Comparison of ENCODE assay signal across 8 cellular contexts in the genomic region with DNA sequence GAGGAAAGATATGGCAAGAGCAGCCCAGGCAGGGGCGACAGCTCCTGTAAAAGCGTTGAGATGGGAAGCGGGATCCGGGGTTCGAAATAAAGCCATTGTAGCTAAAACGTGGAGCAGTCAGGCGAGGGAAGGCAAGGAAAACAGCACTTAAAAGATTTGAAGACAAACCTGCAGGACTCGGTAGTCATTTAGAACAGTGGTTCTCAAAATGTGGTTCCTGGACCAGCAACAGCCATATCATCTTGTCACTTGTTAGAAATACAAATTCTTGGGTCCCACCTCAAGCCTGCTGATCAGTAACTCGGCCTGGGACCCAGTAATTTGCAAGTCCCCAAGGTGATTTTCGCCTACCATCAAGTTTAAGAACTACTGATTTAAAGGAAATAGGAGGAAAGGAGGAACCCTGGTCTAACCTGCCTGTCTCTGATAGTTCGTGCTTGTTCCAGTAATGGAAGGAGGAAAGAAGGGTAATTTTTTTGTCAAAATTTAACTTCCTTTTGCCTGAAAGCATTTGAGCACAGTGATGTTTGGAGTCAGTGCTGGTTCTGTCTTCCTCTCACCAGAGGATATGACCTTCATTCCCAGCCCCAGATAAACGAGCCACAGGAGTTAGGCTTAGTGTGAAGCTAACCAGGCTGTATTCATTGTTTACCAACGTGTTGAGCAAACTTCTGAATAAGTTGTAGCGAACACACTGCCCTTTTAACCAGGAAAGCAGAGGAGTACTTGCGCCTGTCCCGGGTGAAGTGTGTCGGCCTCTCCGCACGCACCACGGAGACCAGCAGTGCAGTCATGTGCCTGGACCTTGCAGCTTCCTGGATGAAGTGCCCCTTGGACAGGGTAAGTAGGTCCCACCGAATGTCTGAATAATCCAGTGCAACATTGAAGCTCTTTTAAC. TPM values are rescaled to one million over a fixed set of nuclear protein-coding genes. Genes with fewer than 3 reads are reported as not detected.
DNase-seq lines count a peak whose midpoint lies in the region; TF ChIP-seq lines count a peak whose summit lies in the region.

No MANE protein-coding gene starts in this region.

- H3K27ac ChIP-seq in PC-9: peak overlapping the region; percentile 74
- H3K27ac ChIP-seq in fibroblast of lung (ENCODE audit: insufficient read depth, low read length): peak overlapping the region; percentile 99

- peaks cover 64% of the 10 kb centered on the region for H3K79me2 ChIP-seq in PC-9 (ENCODE audit: low read depth)
- H3K79me2 ChIP-seq in fibroblast of lung (ENCODE audit: control insufficient read depth, insufficient read depth, low read length): peaks cover 51% of the 10 kb centered on the region

- no peaks in the 10 kb centered on the region for H3K9me3 ChIP-seq in PC-9 (ENCODE audit: insufficient read depth, low read depth)
- no peaks in the 10 kb centered on the region for H3K9me3 ChIP-seq in fibroblast of lung (ENCODE audit: control insufficient read depth, insufficient read depth, low read depth, low read length)

- H3K36me3 ChIP-seq in GM06990 (ENCODE audit: control insufficient read depth, insufficient read depth, low read length): peaks cover 3% of the 10 kb centered on the region; the same call in 1 of the 2 replicates
- H3K36me3 ChIP-seq in PC-9 (ENCODE audit: low read depth): peaks cover 15% of the 10 kb centered on the region; the same call in 1 of the 2 replicates
- H3K36me3 ChIP-seq in fibroblast of lung (ENCODE audit: control insufficient read depth, insufficient read depth, low read length): no peaks in the 10 kb centered on the region

- H3K4me1 ChIP-seq in PC-9 (replicated peaks; ENCODE audit: insufficient read depth) (peaks cover 34% of the 10 kb centered on the region), fibroblast of lung (ENCODE audit: control insufficient read depth, extremely low read depth, insufficient read depth, low read length) (no peaks in the 10 kb centered on the region)

- H3K27me3 ChIP-seq in GM06990 (replicated peaks; ENCODE audit: control insufficient read depth, insufficient read depth, low read length): no peaks in the 10 kb centered on the region
- no peaks in the 10 kb centered on the region for H3K27me3 ChIP-seq in PC-9 (ENCODE audit: insufficient read depth, low read depth)
- H3K27me3 ChIP-seq in fibroblast of lung (ENCODE audit: control insufficient read depth, insufficient read depth, low read length): no peaks in the 10 kb centered on the region

- H3K4me3 ChIP-seq in GM06990 (replicated peaks; ENCODE audit: low read depth, low read length) (peak overlapping the region; percentile 95), PC-9 (peak overlapping the region; percentile 73), fibroblast of lung (replicated peaks in 1 of 4; ENCODE audit: control extremely low read depth in 1 of 4, insufficient read depth in 1 of 4, low read depth in 3 of 4, low read length in 4 of 4) (peak overlapping the region; percentile 77 to 97 (median 94))

- intact Hi-C loops in PC-9 (cut with micrococcal nuclease; ENCODE audit: unreplicated experiment): no loop called here

- BruUV-seq in PC-9 (replicated peaks; lab: Mats Ljungman, UMichigan): no TSS peak

- H4K20me1 ChIP-seq in PC-9 (ENCODE audit: insufficient read depth): peaks cover 30% of the 10 kb centered on the region
- peaks cover 1% of the 10 kb centered on the region for H4K20me1 ChIP-seq in fibroblast of lung (ENCODE audit: control insufficient read depth, extremely low read depth, insufficient read depth, low read length)

- TF ChIP-seq CTCF in GM06990 (IDR thresholded peaks at IDR 0.05; ENCODE audit: insufficient read depth, low read length, poor library complexity, severe bottlenecking): no peak
- TF ChIP-seq CTCF in PC-9 (conservative IDR thresholded peaks at IDR 0.05): peak; percentile 27; the same call in 1 of the 2 replicates
- no peak for TF ChIP-seq CTCF in fibroblast of lung (conservative IDR thresholded peaks at IDR 0.05 in 1 of 2, IDR thresholded peaks at IDR 0.05 in 1 of 2; ENCODE audit: low read depth in 1 of 2, low read length in 2 of 2)

- H3K4me2 ChIP-seq in PC-9 (peak overlapping the region; percentile 95), fibroblast of lung (ENCODE audit: extremely low read depth, insufficient read depth, low read length) (peak overlapping the region; percentile 98)

- H3K9ac ChIP-seq in fibroblast of lung (ENCODE audit: insufficient read depth, low read length): peak overlapping the region; percentile 98

- CTCF ChIA-PET in PC-9 (lab: Charles Lee): no interaction called here

- 0 out of 2 replicates have a peak, but pooled peaks cover 3% of the 10 kb centered on the region for H3K9me2 ChIP-seq in PC-9 (ENCODE audit: insufficient read depth)

- H2AFZ ChIP-seq in PC-9: peak overlapping the region; percentile 95
- peak overlapping the region; percentile 84 for H2AFZ ChIP-seq in fibroblast of lung (ENCODE audit: low read length)

- POLR2A ChIA-PET in PC-9 (lab: Charles Lee; ENCODE audit: unreplicated experiment): interaction anchor here (0.6 to 0.9 kb wide), 2 partner anchors 139 to 451 kb away, joined by 5 to 23 read pairs; no protein-coding TSS in a partner anchor

- no peak for DNase-seq in GM06990 (ENCODE audit: extremely low read depth, insufficient read length)
- no peak for DNase-seq in PC-9
- peak; percentile 39 to 52 for DNase-seq in fibroblast of lung (ENCODE audit: low read depth in 2 of 2)
- DNase-seq in renal cortical epithelial cell (ENCODE audit: low read depth): peak; percentile 31
- DNase-seq in NCI-H1417 treated with DMSO at 0.1 percent for 48 hours (lab: John Stamatoyannopoulos, UW): no peak
- DNase-seq in activated gamma-delta T cell treated with Interleukin-2 at 50 U/mL for 16 hours: no peak
- DNase-seq in activated CD4-positive, alpha-beta T cell treated with anti-CD3 and anti-CD28 coated beads for 1 hour: no peak
- DNase-seq in NCI-H524 (lab: John Stamatoyannopoulos, UW): no peak

- peaks cover 18% of the 10 kb centered on the region; the same call in 1 of the 2 replicates for H3F3A ChIP-seq in PC-9 (ENCODE audit: insufficient read depth, low read depth)

RNA-seq across cellular contexts. Expression of gene ORC6, which starts 1.1 kb away (rescaled TPM):
- total RNA-seq in PC-9 (2021) (27.4 and 36.0 TPM in 2 replicates), fibroblast of lung (1.3 and 5.0 TPM in 2 replicates), renal cortical epithelial cell (2.4 and 8.3 TPM in 2 replicates)
- 9.5 and 18.9 TPM in 2 replicates for polyA plus RNA-seq in fibroblast of lung
- 6.8 and 15.7 TPM in 2 replicates for polyA plus RNA-seq in fibroblast of lung (2012)
- 1.8 and 5.9 TPM in 2 replicates for polyA minus RNA-seq in fibroblast of lung (ENCODE audit: low replicate concordance)

RNA-seq across cellular contexts. Expression of gene VPS35, which starts 1.6 kb away (rescaled TPM):
- total RNA-seq in PC-9 (2021): 94.9 and 98.4 TPM in 2 replicates
- total RNA-seq in fibroblast of lung: 92.3 and 93.5 TPM in 2 replicates
- 69.1 and 77.2 TPM in 2 replicates for polyA plus RNA-seq in fibroblast of lung
- 74.3 and 74.7 TPM in 2 replicates for polyA plus RNA-seq in fibroblast of lung (2012)
- polyA minus RNA-seq in fibroblast of lung (ENCODE audit: low replicate concordance): 9.0 and 18.1 TPM in 2 replicates
- total RNA-seq in renal cortical epithelial cell: 195 and 215 TPM in 2 replicates

RNA-seq across cellular contexts. Expression of gene MYLK3, which starts 57.6 kb away (rescaled TPM):
- total RNA-seq in PC-9 (2021) (0.28 and 0.68 TPM in 2 replicates), fibroblast of lung (0.17 and 0.26 TPM in 2 replicates), renal cortical epithelial cell (0.50 TPM in 1 of 2 replicates, not detected in the other)
- 0.01 and 0.07 TPM in 2 replicates for polyA plus RNA-seq in fibroblast of lung
- 0.08 TPM in 1 of 2 replicates, not detected in the other for polyA plus RNA-seq in fibroblast of lung (2012)
- not detected in 2 replicates for polyA minus RNA-seq in fibroblast of lung (ENCODE audit: low replicate concordance)

Comparison
In these comparisons a context has a peak if more than half of its experiments do, and no peak if none do; other contexts are left out.
1. DNase-seq: peak in fibroblast of lung (2 of 2) and renal cortical epithelial cell (single experiment); none in GM06990 (single experiment), PC-9 (0 of 2), NCI-H1417 treated with DMSO at 0.1 percent for 48 hours (single experiment), activated gamma-delta T cell treated with Interleukin-2 at 50 U/mL for 16 hours (single experiment), activated CD4-positive, alpha-beta T cell treated with anti-CD3 and anti-CD28 coated beads for 1 hour (single experiment) and NCI-H524 (0 of 2).
2. Peak in every context shown above with its lines, with median percentiles within 50 percentile points of each other: H3K4me3 ChIP-seq.